ENCODE assay signal across 7 cellular contexts in the genomic region with DNA sequence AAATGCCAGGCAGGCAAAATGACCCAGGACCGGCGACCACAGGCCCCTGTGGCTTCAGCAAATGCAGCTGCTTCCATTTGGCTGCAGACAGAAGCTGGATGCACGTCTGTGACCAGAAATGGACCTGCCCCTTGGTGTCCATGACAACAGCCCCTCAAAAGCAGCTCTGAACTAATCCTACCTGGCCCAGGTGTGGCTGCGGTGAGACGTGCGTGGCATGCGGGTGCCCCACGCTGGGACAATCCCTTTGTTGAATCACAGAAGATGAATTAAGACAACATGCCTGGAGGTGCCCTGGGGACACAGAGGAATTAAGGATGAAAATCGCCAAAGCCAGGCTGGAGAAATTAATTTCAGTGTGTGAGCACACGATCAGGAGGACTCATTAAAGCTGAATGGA.
DNase-seq lines count a peak whose midpoint lies in the region; ATAC-seq and TF ChIP-seq lines count a peak whose summit lies in the region.
"Not testable (repeated sequence)": the region's sequence is repeated elsewhere in the genome, so short reads cannot be mapped to it uniquely, and the experiment has no call there.

No MANE protein-coding gene starts in this region.

- H2AFZ ChIP-seq in GM23338 = not testable (repeated sequence)

- not testable (repeated sequence) for H3K36me3 ChIP-seq in GM23338 (ENCODE audit: insufficient read depth); endodermal cell (ENCODE audit: control insufficient read depth, insufficient read depth, low read length); mucosa of descending colon (ENCODE audit: low read depth); spleen

- not testable (repeated sequence) for TF ChIP-seq CTCF in GM23338 (conservative IDR thresholded peaks at IDR 0.05; ENCODE audit: low read depth in 2 of 2); endodermal cell (conservative IDR thresholded peaks at IDR 0.05); mucosa of descending colon (IDR thresholded peaks at IDR 0.05); spleen (IDR thresholded peaks at IDR 0.05 in 8 of 11, conservative IDR thresholded peaks at IDR 0.05 in 3 of 11)

- H3K36me3 Mint-ChIP-seq in GM23338 (ENCODE audit: low read depth) = peaks cover 21% of the 10 kb centered on the region
- H3K36me3 Mint-ChIP-seq in endodermal cell (ENCODE audit: low read depth) = not testable (repeated sequence)

- not testable (repeated sequence) for H3K4me3 ChIP-seq in GM23338; endodermal cell (ENCODE audit: low read length); mucosa of descending colon; spleen

- not testable (repeated sequence) for H4K20me1 ChIP-seq in GM23338 (replicated peaks; ENCODE audit: insufficient read depth)

- not testable (repeated sequence) for H3K4me2 ChIP-seq in GM23338

- not testable (repeated sequence) for H3K4me1 ChIP-seq in GM23338 (ENCODE audit: insufficient read depth); endodermal cell (ENCODE audit: control insufficient read depth, insufficient read depth, low read length); mucosa of descending colon (ENCODE audit: low read depth); spleen

- not testable (repeated sequence) for H3K4me3 Mint-ChIP-seq in GM23338, endodermal cell

- H3K4me1 Mint-ChIP-seq in GM23338 = peaks cover 11% of the 10 kb centered on the region
- H3K4me1 Mint-ChIP-seq in endodermal cell = not testable (repeated sequence)

- not testable (repeated sequence) for H3K27me3 ChIP-seq in GM23338 (ENCODE audit: insufficient read depth); endodermal cell (ENCODE audit: control insufficient read depth, insufficient read depth, low read length, poor library complexity, severe bottlenecking)
- H3K27me3 ChIP-seq in spleen (replicated peaks in 1 of 7) = peaks cover 0 to 39% (median 3%) of the 10 kb centered on the region in 7 donors

- not testable (repeated sequence) for DNase-seq in GM23338 (ENCODE audit: low spot score); mucosa of descending colon
- DNase-seq in NCI-H748 (lab: John Stamatoyannopoulos, UW; ENCODE audit: unreplicated experiment) = peak; percentile 57
- peak; percentile 59 for DNase-seq in endodermal cell
- DNase-seq in left lobe of liver (ENCODE audit: low spot score) = peak; percentile 5
- DNase-seq in spleen = peak; percentile 61
- DNase-seq in ureter (ENCODE audit: low spot score) = peak; percentile 28

- intact Hi-C loops in mucosa of descending colon (cut with DNase I, micrococcal nuclease); spleen (cut with DNase I; ENCODE audit: low total_unique reads): not testable (repeated sequence)

- not testable (repeated sequence) for H3K9me3 ChIP-seq in endodermal cell (ENCODE audit: control insufficient read depth, low read length); mucosa of descending colon
- H3K9me3 ChIP-seq in spleen = peaks cover 0 to 29% (median 7%) of the 10 kb centered on the region in 8 donors

- WGBS in endodermal cell (ENCODE audit: insufficient coverage in 1 of 2, insufficient read length in 1 of 2), 2 experiments = 70 to 82% methylated on average over 7 to 8 of the region's 10 CpGs
- 66 to 85% (median 70%) methylated on average over 7 to 9 of the region's 10 CpGs for WGBS in spleen, 5 donors

- peaks cover 26% of the 10 kb centered on the region for H3K9me3 Mint-ChIP-seq in GM23338
- peaks cover 21% of the 10 kb centered on the region for H3K9me3 Mint-ChIP-seq in endodermal cell

- ATAC-seq in GM23338 = peak; percentile 61
- ATAC-seq in left lobe of liver = not testable (repeated sequence)
- ATAC-seq in mucosa of descending colon = peak; percentile 21

- H3K9ac ChIP-seq in endodermal cell (ENCODE audit: extremely low read depth, low read length, poor library complexity, severe bottlenecking) = not testable (repeated sequence)

- H3K27ac ChIP-seq in GM23338 (ENCODE audit: low read depth); endodermal cell (ENCODE audit: low read depth, low read length); spleen: not testable (repeated sequence)

- H3K9me2 ChIP-seq in GM23338 (ENCODE audit: insufficient read depth) = not testable (repeated sequence)

- not testable (repeated sequence) for H3F3A ChIP-seq in GM23338 (replicated peaks; ENCODE audit: low read depth)

- not testable (repeated sequence) for H3K27me3 Mint-ChIP-seq in GM23338 (ENCODE audit: insufficient read depth, low read depth, poor library complexity)
- peaks cover 25% of the 10 kb centered on the region for H3K27me3 Mint-ChIP-seq in endodermal cell (ENCODE audit: insufficient read depth)

- TF ChIP-seq POLR2A in spleen (IDR thresholded peaks at IDR 0.05) = not testable (repeated sequence)

- H3K27ac Mint-ChIP-seq in GM23338, endodermal cell: not testable (repeated sequence)

- not testable (repeated sequence) for H3K79me2 ChIP-seq in GM23338 (replicated peaks; ENCODE audit: insufficient read depth)
